ENCODE assay signal across 1 cellular context in the genomic region with DNA sequence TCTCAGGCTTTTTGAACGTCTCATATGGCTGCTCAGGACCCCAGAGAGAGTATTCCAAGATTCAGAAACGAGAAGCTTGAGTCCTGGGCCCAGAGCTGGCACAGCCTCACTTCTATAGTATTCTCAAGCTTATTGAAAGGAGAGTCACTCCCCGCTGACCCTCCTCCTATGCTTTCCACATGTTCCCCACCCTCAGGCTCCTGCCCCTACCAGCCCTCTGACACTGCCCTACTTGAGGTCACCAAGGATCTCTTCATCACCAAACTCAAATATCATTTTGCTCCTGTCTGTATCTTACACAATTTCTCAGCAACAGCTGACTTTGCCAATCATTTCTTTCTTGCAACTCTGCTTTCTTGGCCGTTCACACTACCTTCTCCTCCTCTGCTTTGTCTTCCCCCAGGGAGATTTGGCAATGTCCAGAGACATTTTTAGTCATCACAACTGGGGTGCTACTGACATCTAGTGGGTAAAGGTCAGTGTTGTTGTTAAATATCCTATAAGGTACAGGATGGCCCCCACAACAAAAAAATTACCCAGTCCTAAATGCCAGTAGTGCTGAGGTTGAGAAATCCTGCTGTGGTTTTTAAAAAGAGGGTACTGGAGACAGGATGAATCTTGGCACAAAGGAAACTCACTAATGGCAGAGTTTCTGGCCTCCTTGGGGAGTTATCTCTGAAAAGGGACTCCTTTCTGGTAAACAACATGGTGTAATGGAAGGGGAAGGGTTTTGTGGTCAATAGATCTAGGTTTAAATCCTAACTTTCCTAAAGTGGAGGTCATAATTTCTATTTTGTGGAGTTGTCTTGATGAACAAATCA.
TF ChIP-seq lines count a peak whose summit lies in the region.

No MANE protein-coding gene starts in this region.

TF ChIP-seq in HCT116, 20 proteins besides CTCF, POLR2A, EP300 and RAD21 (continued from another document):
- TF ChIP-seq SRF (IDR thresholded peaks at IDR 0.05; ENCODE audit: low read depth) (no peak), EZH2phosphoT487 (IDR thresholded peaks at IDR 0.05; ENCODE audit: borderline replicate concordance) (no peak)
- TF ChIP-seq, protein P1, sequence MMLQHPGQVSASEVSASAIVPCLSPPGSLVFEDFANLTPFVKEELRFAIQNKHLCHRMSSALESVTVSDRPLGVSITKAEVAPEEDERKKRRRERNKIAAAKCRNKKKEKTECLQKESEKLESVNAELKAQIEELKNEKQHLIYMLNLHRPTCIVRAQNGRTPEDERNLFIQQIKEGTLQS (IDR thresholded peaks at IDR 0.05): no peak
